ENCODE assay signal across 8 cellular contexts in genomic region chr16:72961115-72961832, GRCh38.
DNase-seq lines count a peak whose midpoint lies in the region; ATAC-seq and TF ChIP-seq lines count a peak whose summit lies in the region.

No MANE protein-coding gene starts in this region.

- no peak overlapping the region for H3K4me3 ChIP-seq in RWPE2 (ENCODE audit: severe bottlenecking)

- H3K36me3 ChIP-seq in RWPE2 (ENCODE audit: low read depth), result peaks cover 19% of the 10 kb centered on the region; the same call in 1 of the 2 replicates

- H3K27ac Mint-ChIP-seq in natural killer cell treated with Interleukin-12 subunit alpha and Interleukin-12 subunit beta and Interleukin-15 and Interleukin-18, amount 100 ng/mL, for 72 hours, result no peak overlapping the region
- H3K27ac Mint-ChIP-seq in natural killer cell, result no peak overlapping the region

- no peak overlapping the region for H3K27ac ChIP-seq in RWPE2 (ENCODE audit: poor library complexity, severe bottlenecking)

- no peak for ATAC-seq in natural killer cell treated with Interleukin-12 subunit alpha and Interleukin-12 subunit beta and Interleukin-15 and Interleukin-18, amount 100 ng/mL, for 72 hours
- ATAC-seq in natural killer cell (no peak), RWPE2 (ENCODE audit: low read depth) (no peak)

- H3K27me3 Mint-ChIP-seq in natural killer cell treated with Interleukin-12 subunit alpha and Interleukin-12 subunit beta and Interleukin-15 and Interleukin-18, amount 100 ng/mL, for 72 hours, result no peaks in the 10 kb centered on the region
- H3K27me3 Mint-ChIP-seq in natural killer cell (ENCODE audit: low read depth in 2 of 2), result no peaks in the 10 kb centered on the region

- H3K4me3 Mint-ChIP-seq in natural killer cell treated with Interleukin-12 subunit alpha and Interleukin-12 subunit beta and Interleukin-15 and Interleukin-18, amount 100 ng/mL, for 72 hours, result no peak overlapping the region
- no peak overlapping the region for H3K4me3 Mint-ChIP-seq in natural killer cell

- H3K4me1 Mint-ChIP-seq in natural killer cell treated with Interleukin-12 subunit alpha and Interleukin-12 subunit beta and Interleukin-15 and Interleukin-18, amount 100 ng/mL, for 72 hours (ENCODE audit: low read depth in 2 of 2), result no peaks in the 10 kb centered on the region
- H3K4me1 Mint-ChIP-seq in natural killer cell, result peaks cover 0 to 5% of the 10 kb centered on the region in 2 donors

- no peaks in the 10 kb centered on the region for H3K36me3 Mint-ChIP-seq in natural killer cell treated with Interleukin-12 subunit alpha and Interleukin-12 subunit beta and Interleukin-15 and Interleukin-18, amount 100 ng/mL, for 72 hours
- H3K36me3 Mint-ChIP-seq in natural killer cell, result no peaks in the 10 kb centered on the region

- H3K9me3 Mint-ChIP-seq in natural killer cell treated with Interleukin-12 subunit alpha and Interleukin-12 subunit beta and Interleukin-15 and Interleukin-18, amount 100 ng/mL, for 72 hours, result no peaks in the 10 kb centered on the region
- H3K9me3 Mint-ChIP-seq in natural killer cell, result no peaks in the 10 kb centered on the region

- no peaks in the 10 kb centered on the region for H3K9me3 ChIP-seq in RWPE2 (ENCODE audit: severe bottlenecking)

- H3K4me1 ChIP-seq in RWPE2 (ENCODE audit: insufficient read depth, poor library complexity, severe bottlenecking), result no peaks in the 10 kb centered on the region

- no peaks in the 10 kb centered on the region for H3K27me3 ChIP-seq in RWPE2 (ENCODE audit: insufficient read depth, poor library complexity, severe bottlenecking)

- intact Hi-C loops in natural killer cell (cut with micrococcal nuclease), result no loop called here

- TF ChIP-seq CTCF in natural killer cell (IDR thresholded peaks at IDR 0.05) (no peak), RWPE2 (IDR thresholded peaks at IDR 0.05; ENCODE audit: poor library complexity, severe bottlenecking) (peak; percentile 44)

- peak; percentile 38 for DNase-seq in natural killer cell treated with Interleukin-12 subunit alpha and Interleukin-12 subunit beta and Interleukin-15 and Interleukin-18, amount 100 ng/mL, for 72 hours (ENCODE audit: low spot score)
- no peak for DNase-seq in natural killer cell
- no peak for DNase-seq in RWPE2 (ENCODE audit: low spot score)
- peak; percentile 53 for DNase-seq in hepatic stellate cell (ENCODE audit: low spot score)
- no peak for DNase-seq in NCI-H1930 (lab: John Stamatoyannopoulos, UW)
- DNase-seq in cerebellar nuclear complex (lab: John Stamatoyannopoulos, UW), result no peak
- no peak for DNase-seq in activated effector memory CD4-positive, alpha-beta T cell treated with anti-CD3 and anti-CD28 coated beads, Interleukin-2, amount 50 U/mL, for 16 hours
- no peak for DNase-seq in NOMO-1 treated with DMSO at 0.1 percent for 48 hours (lab: John Stamatoyannopoulos, UW; ENCODE audit: unreplicated experiment)

Comparison
In these comparisons a context has a peak if more than half of its experiments do, and no peak if none do; other contexts are left out.
1. DNase-seq: peak in natural killer cell treated with Interleukin-12 subunit alpha and Interleukin-12 subunit beta and Interleukin-15 and Interleukin-18, amount 100 ng/mL, for 72 hours (single experiment) and hepatic stellate cell (single experiment); none in natural killer cell (single experiment), RWPE2 (single experiment), NCI-H1930 (0 of 2), cerebellar nuclear complex (0 of 2), activated effector memory CD4-positive, alpha-beta T cell treated with anti-CD3 and anti-CD28 coated beads, Interleukin-2, amount 50 U/mL, for 16 hours (single experiment) and NOMO-1 treated with DMSO at 0.1 percent for 48 hours (single experiment).